Comparison of ENCODE assay signal across 26 cellular contexts in the genomic region with DNA sequence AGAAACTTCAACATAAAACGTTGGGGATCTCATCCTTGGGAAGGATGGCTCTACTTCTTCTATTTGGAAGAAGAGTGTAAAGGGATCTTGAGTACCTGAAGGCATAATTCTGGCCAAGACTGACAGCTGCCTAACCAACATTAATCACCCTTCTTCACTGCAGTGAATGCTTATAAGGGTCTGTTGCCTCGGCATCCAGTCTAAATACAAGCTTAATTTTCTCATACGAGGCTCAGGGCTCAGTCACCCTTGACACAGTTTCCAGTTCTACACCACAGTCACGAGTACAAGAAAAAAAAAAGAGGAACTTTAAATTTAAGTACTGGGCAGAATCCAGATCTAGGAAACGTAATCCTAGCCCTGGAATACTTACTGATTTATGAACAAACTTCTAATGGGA. TPM values are rescaled to one million over a fixed set of nuclear protein-coding genes. Genes with fewer than 3 reads are reported as not detected.
DNase-seq lines count a peak whose midpoint lies in the region; ATAC-seq and TF ChIP-seq lines count a peak whose summit lies in the region.
"Had no signal": no experiment of that assay in that cellular context is flagged by ENCODE, and none has a peak within 500 bp of the region (broad histone marks: within the 10 kb centered on the region; RNA-seq: fewer than 3 reads in every experiment).

No MANE protein-coding gene starts in this region.

- H3K4me3 ChIP-seq in right atrium auricular region (no peak overlapping the region), PC-3 (ENCODE audit: low read length) (no peak overlapping the region), suprapubic skin (no peak overlapping the region)
- H3K4me3 ChIP-seq: A549, transverse colon had no signal

- H3K79me2 ChIP-seq in PC-3 (ENCODE audit: low read length): no peaks in the 10 kb centered on the region

- no peak for TF ChIP-seq POLR2A in suprapubic skin (IDR thresholded peaks at IDR 0.05)

- ATAC-seq in Right ventricle myocardium superior (ENCODE audit: poor library complexity) (no peak), PC-3 (no peak), HG02870 (IDR thresholded peaks at IDR 0.05; ENCODE audit: unreplicated experiment) (no peak), HG03378 (IDR thresholded peaks at IDR 0.05; ENCODE audit: unreplicated experiment) (no peak)
- ATAC-seq: A549 had no signal

- intact Hi-C loops in Right ventricle myocardium superior (cut with DNase I): no loop called here
- intact Hi-C loops in PC-3 (cut with micrococcal nuclease): no loop called here

- no peaks in the 10 kb centered on the region for H4K20me1 ChIP-seq in PC-3 (ENCODE audit: low read length)

- H3F3A ChIP-seq in PC-3 (ENCODE audit: low read length, unreplicated experiment): peaks cover 4% of the 10 kb centered on the region

- H3K27ac ChIP-seq in right atrium auricular region (peak overlapping the region; percentile 50 to 94), PC-3 (ENCODE audit: low read length) (no peak overlapping the region), suprapubic skin (peak overlapping the region; percentile 24)
- H3K27ac ChIP-seq: A549, C4-2B had no signal

- no TSS peak for BruUV-seq in PC-3 (replicated peaks; lab: Mats Ljungman, UMichigan)

- H3K4me1 ChIP-seq in right atrium auricular region: peaks cover 0 to 57% of the 10 kb centered on the region in 2 donors
- peaks cover 54% of the 10 kb centered on the region for H3K4me1 ChIP-seq in PC-3 (ENCODE audit: insufficient read depth, low read length)
- peaks cover 47% of the 10 kb centered on the region for H3K4me1 ChIP-seq in suprapubic skin
- H3K4me1 ChIP-seq: A549 had no signal

- H3K9me3 ChIP-seq in right atrium auricular region (no peaks in the 10 kb centered on the region), PC-3 (ENCODE audit: low read length) (no peaks in the 10 kb centered on the region), suprapubic skin (no peaks in the 10 kb centered on the region)
- H3K9me3 ChIP-seq: transverse colon had no signal

- H3K27me3 ChIP-seq in right atrium auricular region (no peaks in the 10 kb centered on the region), PC-3 (ENCODE audit: low read length) (no peaks in the 10 kb centered on the region), suprapubic skin (no peaks in the 10 kb centered on the region)
- H3K27me3 ChIP-seq: transverse colon had no signal

- DNase-seq in right atrium auricular region (ENCODE audit: low spot score) (no peak), Right ventricle myocardium superior (no peak), PC-3 (peak; percentile 14), left kidney (ENCODE audit: low read depth, low spot score) (peak; percentile 19), suprapubic skin (ENCODE audit: low spot score in 2 of 2) (no peak), T-helper 2 cell (no peak)
- DNase-seq: activated naive CD4-positive, alpha-beta T cell treated with Interleukin-2 at 50 U/mL for 16 hours; aorta; DMS153; effector memory CD4-positive, alpha-beta T cell; glutamatergic neuron; GOT3; immature natural killer cell; NCI-H1048; NCI-H524; stimulated activated CD4-positive, alpha-beta T cell treated with anti-CD3 and anti-CD28 coated beads, Interleukin-15, amount 100 ng/mL, for 24 hours; stimulated activated naive CD4-positive, alpha-beta T cell; transverse colon had no signal

- H3K36me3 ChIP-seq in right atrium auricular region (no peaks in the 10 kb centered on the region), PC-3 (ENCODE audit: low read depth, low read length) (no peaks in the 10 kb centered on the region), suprapubic skin (no peaks in the 10 kb centered on the region)
- H3K36me3 ChIP-seq: transverse colon had no signal

- H2AFZ ChIP-seq in PC-3 (ENCODE audit: low read length): 0 out of 2 replicates have a peak overlapping the region, but pooled peaks have one; percentile 23

- CTCF ChIA-PET in PC-3 (lab: Charles Lee): no interaction called here

- WGBS in suprapubic skin: 47% methylated on average over 5 of the region's 5 CpGs

- H3K4me2 ChIP-seq in PC-3 (ENCODE audit: low read length): no peak overlapping the region
- H3K4me2 ChIP-seq: A549 had no signal

- no peak for TF ChIP-seq CTCF in right atrium auricular region (IDR thresholded peaks at IDR 0.05)
- TF ChIP-seq CTCF in PC-3 (conservative IDR thresholded peaks at IDR 0.05; ENCODE audit: low read depth, low read length): no peak
- TF ChIP-seq CTCF in suprapubic skin (IDR thresholded peaks at IDR 0.05): no peak

- H3K9ac ChIP-seq in PC-3 (ENCODE audit: low read length): no peak overlapping the region

- no peak for TF ChIP-seq EP300 in suprapubic skin (IDR thresholded peaks at IDR 0.05)

- no peaks in the 10 kb centered on the region for H3K9me2 ChIP-seq in PC-3 (replicated peaks; ENCODE audit: low read length)

- POLR2A ChIA-PET in PC-3 (lab: Charles Lee; ENCODE audit: unreplicated experiment): no interaction called here

RNA-seq across cellular contexts. Expression of gene FPR3, which starts 9.0 kb away (rescaled TPM):
- 10 to 100 TPM in 1 of 2 donors, 1 to 10 TPM in 1; 1.4 to 14.7 TPM for total RNA-seq in right atrium auricular region
- 4.0 TPM for total RNA-seq in Right ventricle myocardium superior
- total RNA-seq in PC-3 (2014; rRNA removed): 0.17 and 0.26 TPM in 2 replicates
- total RNA-seq in suprapubic skin: 1 to 10 TPM in 3 of 4 donors, under 1 TPM in 1; 0.81 to 2.9 (median 2.1) TPM
- total RNA-seq: neural crest cell, OCI-LY7, pulmonary artery endothelial cell, SK-MEL-5 had no signal

RNA-seq across cellular contexts. Expression of gene FPR2, which starts 43.0 kb away (rescaled TPM):
- total RNA-seq in right atrium auricular region (1 to 10 TPM in 1 of 2 donors, under 1 TPM in 1; 0.30 to 3.9 TPM), Right ventricle myocardium superior (0.59 TPM), PC-3 (2014; rRNA removed) (not detected in 2 replicates), suprapubic skin (under 1 TPM in 1 of 4 donors, not detected in 3; 0.34 TPM)
- total RNA-seq: neural crest cell, OCI-LY7, pulmonary artery endothelial cell, SK-MEL-5, transverse colon had no signal

RNA-seq across cellular contexts. Expression of gene FPR1, which starts 52.3 kb away (rescaled TPM):
- total RNA-seq in right atrium auricular region (10 to 100 TPM in 1 of 2 donors, 1 to 10 TPM in 1; 4.4 to 22.7 TPM), Right ventricle myocardium superior (3.5 TPM), PC-3 (2014; rRNA removed) (0.46 and 0.55 TPM in 2 replicates), suprapubic skin (1 to 10 TPM in 2 of 4 donors, under 1 TPM in 2; 0.60 to 1.7 (median 1.0) TPM)
- total RNA-seq: neural crest cell, OCI-LY7, pulmonary artery endothelial cell, SK-MEL-5 had no signal

Comparison
In these comparisons a context has a peak if more than half of its experiments do, and no peak if none do; other contexts are left out.
1. DNase-seq: peak in PC-3 (single experiment) and left kidney (single experiment); none in right atrium auricular region (single experiment), Right ventricle myocardium superior (single experiment), suprapubic skin (0 of 2) and T-helper 2 cell (0 of 5).